In the genomic region with DNA sequence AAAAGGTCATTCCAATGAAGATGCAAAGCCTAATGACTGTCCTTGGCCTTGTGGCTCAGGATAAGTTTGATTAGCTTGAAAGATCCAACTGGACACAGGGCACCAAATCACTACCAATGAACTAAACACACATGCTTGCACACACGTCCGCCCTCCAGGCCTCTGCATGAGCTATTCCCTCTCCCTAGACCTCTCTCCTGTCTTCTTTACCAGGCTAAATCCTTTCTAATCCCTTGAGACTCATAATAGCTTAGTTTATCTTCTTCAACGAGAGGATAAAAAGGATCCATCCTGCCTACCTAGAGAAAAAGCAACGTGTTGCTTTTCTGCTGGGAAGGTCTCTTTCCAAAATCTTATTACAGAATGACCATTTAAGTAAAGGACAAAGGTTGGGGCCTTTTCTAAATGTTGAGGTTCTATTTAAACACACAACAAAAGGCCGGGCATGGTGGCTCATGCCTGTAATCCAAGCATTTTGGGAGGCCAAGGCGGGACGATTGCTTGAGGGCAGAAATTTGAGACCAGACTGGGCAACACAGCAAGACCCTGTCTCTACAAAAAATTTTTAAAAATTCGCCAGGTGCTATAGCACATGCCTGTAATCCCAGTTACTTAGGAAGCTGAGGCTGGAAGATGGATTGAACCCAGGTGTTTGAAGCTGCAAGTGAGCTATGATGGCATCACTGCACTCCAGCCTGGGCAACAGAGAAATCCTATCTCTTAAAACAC, we compare ENCODE assay signal across 12 cellular contexts.
A peak's percentile ranks its signal among the peaks of the same experiment; 100 is the strongest.
DNase-seq lines count a peak whose midpoint lies in the region; ATAC-seq and TF ChIP-seq lines count a peak whose summit lies in the region.
"Had no signal": no experiment of that assay in that cellular context is flagged by ENCODE, and none has a peak within 500 bp of the region (broad histone marks: within the 10 kb centered on the region; RNA-seq: fewer than 3 reads in every experiment).

No MANE protein-coding gene starts in this region.

- H3K27ac ChIP-seq in neutrophil, result peak overlapping the region; percentile 60
- H3K27ac ChIP-seq in brain microvascular endothelial cell, result no peak overlapping the region

- peaks cover 35% of the 10 kb centered on the region for H3K36me3 Mint-ChIP-seq in effector memory CD8-positive, alpha-beta T cell (ENCODE audit: insufficient read depth)
- H3K36me3 Mint-ChIP-seq: stimulated activated memory B cell treated with anti-CD40 and anti-IgM and Interleukin-4, amounts not matched to agents 10 μg/mL and 1 μg/mL and 100 μg/mL, for 72 hours had no signal

- H3K4me1 ChIP-seq in neutrophil (ENCODE audit: control insufficient read depth in 1 of 2, insufficient read depth in 1 of 2, low read depth in 1 of 2, low read length in 1 of 2), result peaks cover 92 to 97% of the 10 kb centered on the region in 2 experiments

- ATAC-seq in effector memory CD8-positive, alpha-beta T cell (replicated peaks), result no peak
- ATAC-seq: activated CD4-positive, CD25-positive, alpha-beta regulatory T cell treated with anti-CD3 and anti-CD28 coated beads, Interleukin-2, amount 50 U/mL, for 24 hours; stimulated activated memory B cell treated with anti-CD40 and anti-IgM and Interleukin-4, amounts not matched to agents 10 μg/mL and 1 μg/mL and 100 μg/mL, for 72 hours had no signal

- H3K36me3 ChIP-seq in neutrophil (peaks cover 16% of the 10 kb centered on the region), brain microvascular endothelial cell (replicated peaks) (no peaks in the 10 kb centered on the region)

- H3K9me3 ChIP-seq in neutrophil, result no peaks in the 10 kb centered on the region

- peak overlapping the region; percentile 44 to 49 for H3K27ac Mint-ChIP-seq in effector memory CD8-positive, alpha-beta T cell
- H3K27ac Mint-ChIP-seq: stimulated activated memory B cell treated with anti-CD40 and anti-IgM and Interleukin-4, amounts not matched to agents 10 μg/mL and 1 μg/mL and 100 μg/mL, for 72 hours had no signal

- H3K27me3 ChIP-seq in neutrophil, result no peaks in the 10 kb centered on the region
- H3K27me3 ChIP-seq in brain microvascular endothelial cell (replicated peaks), result no peaks in the 10 kb centered on the region

- H3K4me3 ChIP-seq in neutrophil (ENCODE audit: low read depth in 1 of 2, low read length in 1 of 2) (no peak overlapping the region), brain microvascular endothelial cell (ENCODE audit: low read depth, low read length) (no peak overlapping the region)

- H3K4me1 Mint-ChIP-seq in effector memory CD8-positive, alpha-beta T cell (ENCODE audit: low read depth in 2 of 2), result peaks cover 62 to 66% of the 10 kb centered on the region in 2 donors
- H3K4me1 Mint-ChIP-seq: stimulated activated memory B cell treated with anti-CD40 and anti-IgM and Interleukin-4, amounts not matched to agents 10 μg/mL and 1 μg/mL and 100 μg/mL, for 72 hours had no signal

- no peaks in the 10 kb centered on the region for H3K27me3 Mint-ChIP-seq in effector memory CD8-positive, alpha-beta T cell

- H3K9me3 Mint-ChIP-seq in effector memory CD8-positive, alpha-beta T cell, result no peaks in the 10 kb centered on the region
- H3K9me3 Mint-ChIP-seq: neural crest cell; stimulated activated memory B cell treated with anti-CD40 and anti-IgM and Interleukin-4, amounts not matched to agents 10 μg/mL and 1 μg/mL and 100 μg/mL, for 72 hours had no signal

- H3K4me3 Mint-ChIP-seq in effector memory CD8-positive, alpha-beta T cell, result peak overlapping the region; percentile 17 to 44
- H3K4me3 Mint-ChIP-seq: neural crest cell; stimulated activated memory B cell treated with anti-CD40 and anti-IgM and Interleukin-4, amounts not matched to agents 10 μg/mL and 1 μg/mL and 100 μg/mL, for 72 hours had no signal

- in situ Hi-C loops in brain microvascular endothelial cell (cut with HindIII; ENCODE audit: low pct_ligation_motif_present, low sequenced_read_pairs), result no loop called here

- no peak for TF ChIP-seq CTCF in neutrophil (IDR thresholded peaks at IDR 0.05)
- TF ChIP-seq CTCF in brain microvascular endothelial cell (IDR thresholded peaks at IDR 0.05; ENCODE audit: low read depth, low read length, missing control alignments), result no peak

- DNase-seq in NCI-H524 treated with DMSO at 0.1 percent for 48 hours (lab: John Stamatoyannopoulos, UW), result peak; percentile 76
- no peak for DNase-seq in effector memory CD8-positive, alpha-beta T cell
- no peak for DNase-seq in brain microvascular endothelial cell
- DNase-seq in NCI-H2107 (lab: John Stamatoyannopoulos, UW), result no peak
- DNase-seq in nucleus accumbens (lab: John Stamatoyannopoulos, UW), result no peak
- DNase-seq: COR-L47, NCI-H1105, NCI-H774 had no signal
